In genomic region chr3:66490214-66490613, GRCh38 we compare ENCODE assay signal across 8 cellular contexts. TPM values are rescaled to one million over a fixed set of nuclear protein-coding genes. Genes with fewer than 3 reads are reported as not detected.
DNase-seq lines count a peak whose midpoint lies in the region; ATAC-seq and TF ChIP-seq lines count a peak whose summit lies in the region.

No MANE protein-coding gene starts in this region.

- no peaks in the 10 kb centered on the region for H4K20me1 ChIP-seq in H9 (ENCODE audit: control insufficient read depth, insufficient read depth, insufficient read length)

- H3K4me2 ChIP-seq in H9 (ENCODE audit: insufficient read depth, insufficient read length, low read length) = no peak overlapping the region

- no peak overlapping the region for H2BK15ac ChIP-seq in H9 (ENCODE audit: low read depth, low read length)

- DNase-seq in EH (ENCODE audit: low read depth) = peak; percentile 25
- no peak for DNase-seq in H9
- no peak for DNase-seq in hippocampal formation (lab: John Stamatoyannopoulos, UW)
- DNase-seq in DMS114 treated with DMSO at 0.1 percent for 48 hours (lab: John Stamatoyannopoulos, UW; ENCODE audit: unreplicated experiment) = no peak
- DNase-seq in activated gamma-delta T cell treated with Interleukin-2 at 50 U/mL for 16 hours = no peak

- H3K18ac ChIP-seq in H9 (ENCODE audit: insufficient read length, low read depth, low read length) = no peak overlapping the region

- H3K36me3 Mint-ChIP-seq in H9 (ENCODE audit: insufficient read depth in 1 of 3, low read depth in 3 of 3) = peaks cover 7 to 25% (median 7%) of the 10 kb centered on the region in 3 experiments; a peak in 6 of 7 replicates
- H3K36me3 Mint-ChIP-seq in activated naive CD4-positive, alpha-beta T cell treated with anti-CD3 and anti-CD28 coated beads, Interleukin-2, amount 50 U/mL, for 24 hours = peaks cover 5% of the 10 kb centered on the region

- peaks cover 90 to 94% of the 10 kb centered on the region in 2 experiments for H3K4me1 Mint-ChIP-seq in H9
- peaks cover 89% of the 10 kb centered on the region for H3K4me1 Mint-ChIP-seq in activated naive CD4-positive, alpha-beta T cell treated with anti-CD3 and anti-CD28 coated beads, Interleukin-2, amount 50 U/mL, for 24 hours

- no peaks in the 10 kb centered on the region for H3K27me3 Mint-ChIP-seq in H9 (ENCODE audit: low read depth)
- no peaks in the 10 kb centered on the region for H3K27me3 Mint-ChIP-seq in activated naive CD4-positive, alpha-beta T cell treated with anti-CD3 and anti-CD28 coated beads, Interleukin-2, amount 50 U/mL, for 24 hours

- H4K91ac ChIP-seq in H9 (ENCODE audit: insufficient read length, low read depth, low read length) = no peak overlapping the region

- H3K27ac ChIP-seq in H9 (ENCODE audit: insufficient read length, low read depth, low read length) (no peak overlapping the region), muscle layer of colon (ENCODE audit: low read depth, low read length) (peak overlapping the region; percentile 74)

- H2BK120ac ChIP-seq in H9 (ENCODE audit: low read depth, low read length, poor library complexity, severe bottlenecking) = no peak overlapping the region

- no peak overlapping the region for H4K8ac ChIP-seq in H9 (replicated peaks; ENCODE audit: insufficient read length, low read depth, low read length)

- no peak for TF ChIP-seq CTCF in H9 (conservative IDR thresholded peaks at IDR 0.05)

- H2AFZ ChIP-seq in H9 (ENCODE audit: low read length) = no peak overlapping the region

- H3K4me3 ChIP-seq in muscle layer of colon (ENCODE audit: low read depth in 1 of 2, low read length in 2 of 2) = no peak overlapping the region

- H3K4me3 Mint-ChIP-seq in H9 = peak overlapping the region in 1 of 2 experiments; percentile 62; a peak in 1 of 5 replicates
- H3K4me3 Mint-ChIP-seq in activated naive CD4-positive, alpha-beta T cell treated with anti-CD3 and anti-CD28 coated beads, Interleukin-2, amount 50 U/mL, for 24 hours = peak overlapping the region; percentile 49

- H3K4ac ChIP-seq in H9 (ENCODE audit: low read depth, low read length) = no peak overlapping the region

- H3K79me1 ChIP-seq in H9 (ENCODE audit: insufficient read depth, low read depth, low read length, poor library complexity, severe bottlenecking) = peaks cover 8% of the 10 kb centered on the region

- H3K9ac ChIP-seq in H9 (ENCODE audit: extremely low read depth, insufficient read length, low read length) = no peak overlapping the region
- no peak overlapping the region for H3K9ac ChIP-seq in muscle layer of colon (ENCODE audit: low read length)

- WGBS in H9 (ENCODE audit: extremely low coverage, insufficient read length, low lambda C conversion rate) = no CpG with 5 or more reads among the region's 4 CpGs

- H3K27me3 ChIP-seq in H9 (ENCODE audit: insufficient read depth, low read length) = no peaks in the 10 kb centered on the region
- no peaks in the 10 kb centered on the region for H3K27me3 ChIP-seq in muscle layer of colon (ENCODE audit: control insufficient read depth in 1 of 2, insufficient read depth in 2 of 2, low read length in 2 of 2)

- H3K27ac Mint-ChIP-seq in H9 = peak overlapping the region in 2 of 3 experiments; percentile 44 to 92; a peak in 2 of 7 replicates
- H3K27ac Mint-ChIP-seq in activated naive CD4-positive, alpha-beta T cell treated with anti-CD3 and anti-CD28 coated beads, Interleukin-2, amount 50 U/mL, for 24 hours = peak overlapping the region; percentile 91

- H3K14ac ChIP-seq in H9 (ENCODE audit: insufficient read depth, low read length) = no peak overlapping the region

- no peak overlapping the region for H3K23ac ChIP-seq in H9 (ENCODE audit: insufficient read length, low read depth, low read length)

- H3K79me2 ChIP-seq in H9 (ENCODE audit: insufficient read depth, low read length) = peaks cover 73% of the 10 kb centered on the region

- H3K9me3 ChIP-seq in H9 (ENCODE audit: control insufficient read depth, low read depth, low read length) (no peaks in the 10 kb centered on the region), muscle layer of colon (ENCODE audit: low read length) (no peaks in the 10 kb centered on the region)

- no peaks in the 10 kb centered on the region for H3K23me2 ChIP-seq in H9 (ENCODE audit: insufficient read length, low read depth, low read length, poor library complexity, severe bottlenecking)

- H2BK5ac ChIP-seq in H9 (ENCODE audit: insufficient read length, low read length) = no peak overlapping the region

- no peak overlapping the region for H3T11ph ChIP-seq in H9 (ENCODE audit: low read length)

- H2AK5ac ChIP-seq in H9 (ENCODE audit: insufficient read length, low read length) = no peak overlapping the region

- no peaks in the 10 kb centered on the region for H3K36me3 ChIP-seq in muscle layer of colon (ENCODE audit: insufficient read depth, low read length)

- no peak overlapping the region for H2BK20ac ChIP-seq in H9 (ENCODE audit: low read depth, low read length, poor library complexity, severe bottlenecking)

- H3K9me3 Mint-ChIP-seq in H9 = no peaks in the 10 kb centered on the region; a peak in 1 of 5 replicates
- no peaks in the 10 kb centered on the region for H3K9me3 Mint-ChIP-seq in activated naive CD4-positive, alpha-beta T cell treated with anti-CD3 and anti-CD28 coated beads, Interleukin-2, amount 50 U/mL, for 24 hours

- H4K5ac ChIP-seq in H9 (ENCODE audit: insufficient read length, low read depth, low read length) = no peak overlapping the region

- no peak overlapping the region for H2BK12ac ChIP-seq in H9 (ENCODE audit: insufficient read length, low read depth, low read length)

- peaks cover 33% of the 10 kb centered on the region for H3K4me1 ChIP-seq in H9 (ENCODE audit: insufficient read depth, low read length)
- peaks cover 97% of the 10 kb centered on the region for H3K4me1 ChIP-seq in muscle layer of colon (ENCODE audit: insufficient read depth, low read length)

- no peak overlapping the region for H3K56ac ChIP-seq in H9 (ENCODE audit: insufficient read length, low read depth, low read length)

- no peak for ATAC-seq in HG02870 (IDR thresholded peaks at IDR 0.05; ENCODE audit: unreplicated experiment)

RNA-seq across cellular contexts. Expression of gene LRIG1, which starts 10.6 kb away (rescaled TPM):
- 63.3 and 70.3 TPM in 2 replicates for total RNA-seq in H9 (2021)
